22 cellular contexts compared by ENCODE assay signal in genomic region chr1:125087691-125088090, GRCh38.
A peak's percentile ranks its signal among the peaks of the same experiment; 100 is the strongest.
DNase-seq lines count a peak whose midpoint lies in the region; ATAC-seq and TF ChIP-seq lines count a peak whose summit lies in the region.
"Had no signal": no experiment of that assay in that cellular context is flagged by ENCODE, and none has a peak within 500 bp of the region (broad histone marks: within the 10 kb centered on the region; RNA-seq: fewer than 3 reads in every experiment).

No MANE protein-coding gene starts in this region.

- no peak overlapping the region for H3K4me3 ChIP-seq in upper lobe of right lung
- H3K4me3 ChIP-seq: GM23248 had no signal

- H3K4me3 Mint-ChIP-seq in activated T-cell treated with anti-CD3 and anti-CD28 coated beads, Interleukin-2, amount 50 U/mL, for 72 hours: no peak overlapping the region
- H3K4me3 Mint-ChIP-seq: CD4-positive, alpha-beta memory T cell had no signal

- no peaks in the 10 kb centered on the region for H3K4me1 Mint-ChIP-seq in activated T-cell treated with anti-CD3 and anti-CD28 coated beads, Interleukin-2, amount 50 U/mL, for 72 hours (ENCODE audit: low read depth)

- H3K4me1 ChIP-seq in upper lobe of right lung: no peaks in the 10 kb centered on the region

- peak overlapping the region; percentile 24 for H3K27ac Mint-ChIP-seq in activated T-cell treated with anti-CD3 and anti-CD28 coated beads, Interleukin-2, amount 50 U/mL, for 72 hours
- H3K27ac Mint-ChIP-seq: CD4-positive, alpha-beta memory T cell had no signal

- no peak for ATAC-seq in activated T-cell treated with anti-CD3 and anti-CD28 coated beads, Interleukin-2, amount 50 U/mL, for 72 hours (replicated peaks in 1 of 2)
- no peak for ATAC-seq in upper lobe of right lung

- no peak for TF ChIP-seq CTCF in upper lobe of right lung (IDR thresholded peaks at IDR 0.05)

- H3K27ac ChIP-seq in upper lobe of right lung: no peak overlapping the region
- H3K27ac ChIP-seq: GM23248, HL-60 had no signal

- H3K27me3 Mint-ChIP-seq in activated T-cell treated with anti-CD3 and anti-CD28 coated beads, Interleukin-2, amount 50 U/mL, for 72 hours (ENCODE audit: low read depth): no peaks in the 10 kb centered on the region
- H3K27me3 Mint-ChIP-seq: CD4-positive, alpha-beta memory T cell had no signal

- H3K36me3 ChIP-seq in upper lobe of right lung: no peaks in the 10 kb centered on the region

- H3K9me3 Mint-ChIP-seq in activated T-cell treated with anti-CD3 and anti-CD28 coated beads, Interleukin-2, amount 50 U/mL, for 72 hours: peaks cover 26 to 27% of the 10 kb centered on the region in 2 donors

- peaks cover 29% of the 10 kb centered on the region in 2 donors for H3K36me3 Mint-ChIP-seq in activated T-cell treated with anti-CD3 and anti-CD28 coated beads, Interleukin-2, amount 50 U/mL, for 72 hours (ENCODE audit: insufficient read depth in 2 of 2)

- H3K9me3 ChIP-seq in upper lobe of right lung: peaks cover 18% of the 10 kb centered on the region

- H3K27me3 ChIP-seq in upper lobe of right lung: no peaks in the 10 kb centered on the region

- intact Hi-C loops in posterior vena cava (cut with DNase I): no loop called here
- intact Hi-C loops in upper lobe of right lung (cut with DNase I): no loop called here

- no peak for DNase-seq in activated T-cell treated with anti-CD3 and anti-CD28 coated beads, Interleukin-2, amount 50 U/mL, for 72 hours
- DNase-seq in activated T-cell treated with anti-CD3 and anti-CD28 coated beads, Interleukin-2, amount 50 U/mL, for 48 hours: no peak
- peak; percentile 22 for DNase-seq in islet precursor cell
- DNase-seq in posterior vena cava (ENCODE audit: low spot score): peak; percentile 64
- DNase-seq in upper lobe of right lung: peak; percentile 33
- no peak for DNase-seq in NCI-H1092 (lab: John Stamatoyannopoulos, UW)
- no peak for DNase-seq in 8988T
- DNase-seq: C1 segment of cervical spinal cord; CD4-positive, alpha-beta memory T cell; COR-L47; DMS53; GM23248; H7; NCI-H1092 treated with DMSO at 0.1 percent for 48 hours; NCI-H1436 treated with DMSO at 0.1 percent for 48 hours; NCI-H187 treated with DMSO at 0.1 percent for 48 hours; NCI-H2171 treated with DMSO at 0.1 percent for 48 hours; NCI-H526; NCI-H82; RPMI8226; SHP77 had no signal

Comparison
In these comparisons a context has a peak if more than half of its experiments do, and no peak if none do; other contexts are left out.
1. DNase-seq: peak in islet precursor cell (single experiment), posterior vena cava (single experiment) and upper lobe of right lung (single experiment); none in activated T-cell treated with anti-CD3 and anti-CD28 coated beads, Interleukin-2, amount 50 U/mL, for 72 hours (0 of 2), activated T-cell treated with anti-CD3 and anti-CD28 coated beads, Interleukin-2, amount 50 U/mL, for 48 hours (0 of 2), NCI-H1092 (single experiment) and 8988T (single experiment).